1 cellular context compared by ENCODE assay signal in the genomic region with DNA sequence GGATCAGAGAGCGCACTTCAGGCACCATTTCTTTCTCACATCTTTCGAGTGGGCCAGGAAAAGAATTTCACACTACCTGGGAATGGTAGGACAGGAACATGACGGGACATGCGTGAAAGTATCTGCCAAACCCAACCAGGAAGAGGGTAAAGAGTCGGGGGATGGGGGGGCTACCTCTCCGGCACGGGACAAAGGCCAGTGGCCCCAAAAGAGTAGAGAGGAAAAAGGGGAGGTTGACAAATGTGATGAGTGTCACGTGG.
TF ChIP-seq lines count a peak whose summit lies in the region.

No MANE protein-coding gene starts in this region.

TF ChIP-seq in K562, 482 proteins besides CTCF, POLR2A, EP300 and RAD21:
- no peak for TF ChIP-seq ZNF785 (CRISPR knock-in tag; IDR thresholded peaks at IDR 0.05)
- no peak for TF ChIP-seq DPF2 (IDR thresholded peaks at IDR 0.05)
- TF ChIP-seq RBM17 (IDR thresholded peaks at IDR 0.05; ENCODE audit: borderline replicate concordance, low read depth, low read length), result no peak
- TF ChIP-seq SMAD4 (CRISPR knock-in tag; conservative IDR thresholded peaks at IDR 0.05), result no peak
- no peak for TF ChIP-seq HDAC6 (IDR thresholded peaks at IDR 0.05; ENCODE audit: low read depth, low read length)
- TF ChIP-seq, protein P1, sequence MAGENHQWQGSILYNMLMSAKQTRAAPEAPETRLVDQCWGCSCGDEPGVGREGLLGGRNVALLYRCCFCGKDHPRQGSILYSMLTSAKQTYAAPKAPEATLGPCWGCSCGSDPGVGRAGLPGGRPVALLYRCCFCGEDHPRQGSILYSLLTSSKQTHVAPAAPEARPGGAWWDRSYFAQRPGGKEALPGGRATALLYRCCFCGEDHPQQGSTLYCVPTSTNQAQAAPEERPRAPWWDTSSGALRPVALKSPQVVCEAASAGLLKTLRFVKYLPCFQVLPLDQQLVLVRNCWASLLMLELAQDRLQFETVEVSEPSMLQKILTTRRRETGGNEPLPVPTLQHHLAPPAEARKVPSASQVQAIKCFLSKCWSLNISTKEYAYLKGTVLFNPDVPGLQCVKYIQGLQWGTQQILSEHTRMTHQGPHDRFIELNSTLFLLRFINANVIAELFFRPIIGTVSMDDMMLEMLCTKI (IDR thresholded peaks at IDR 0.05; ENCODE audit: partially characterized antibody), result no peak
- no peak for TF ChIP-seq ZZZ3 (IDR thresholded peaks at IDR 0.05)
- no peak for TF ChIP-seq SIN3A (IDR thresholded peaks at IDR 0.05; ENCODE audit: borderline replicate concordance in 2 of 2, control insufficient read depth in 1 of 2, low read depth in 2 of 2, low read length in 2 of 2)
- no peak for TF ChIP-seq NR3C1 (CRISPR knock-in tag; IDR thresholded peaks at IDR 0.05)
- TF ChIP-seq KLF6 (CRISPR knock-in tag; IDR thresholded peaks at IDR 0.05; ENCODE audit: borderline replicate concordance), result no peak
- no peak for TF ChIP-seq RBM14 (IDR thresholded peaks at IDR 0.05; ENCODE audit: borderline replicate concordance, insufficient read depth, low read depth, low read length)
- TF ChIP-seq EHMT2 (IDR thresholded peaks at IDR 0.05), result no peak
- no peak for TF ChIP-seq LCOR (CRISPR knock-in tag; IDR thresholded peaks at IDR 0.05)
- no peak for TF ChIP-seq NR2F6 (CRISPR knock-in tag; IDR thresholded peaks at IDR 0.05)
